In the genomic region with DNA sequence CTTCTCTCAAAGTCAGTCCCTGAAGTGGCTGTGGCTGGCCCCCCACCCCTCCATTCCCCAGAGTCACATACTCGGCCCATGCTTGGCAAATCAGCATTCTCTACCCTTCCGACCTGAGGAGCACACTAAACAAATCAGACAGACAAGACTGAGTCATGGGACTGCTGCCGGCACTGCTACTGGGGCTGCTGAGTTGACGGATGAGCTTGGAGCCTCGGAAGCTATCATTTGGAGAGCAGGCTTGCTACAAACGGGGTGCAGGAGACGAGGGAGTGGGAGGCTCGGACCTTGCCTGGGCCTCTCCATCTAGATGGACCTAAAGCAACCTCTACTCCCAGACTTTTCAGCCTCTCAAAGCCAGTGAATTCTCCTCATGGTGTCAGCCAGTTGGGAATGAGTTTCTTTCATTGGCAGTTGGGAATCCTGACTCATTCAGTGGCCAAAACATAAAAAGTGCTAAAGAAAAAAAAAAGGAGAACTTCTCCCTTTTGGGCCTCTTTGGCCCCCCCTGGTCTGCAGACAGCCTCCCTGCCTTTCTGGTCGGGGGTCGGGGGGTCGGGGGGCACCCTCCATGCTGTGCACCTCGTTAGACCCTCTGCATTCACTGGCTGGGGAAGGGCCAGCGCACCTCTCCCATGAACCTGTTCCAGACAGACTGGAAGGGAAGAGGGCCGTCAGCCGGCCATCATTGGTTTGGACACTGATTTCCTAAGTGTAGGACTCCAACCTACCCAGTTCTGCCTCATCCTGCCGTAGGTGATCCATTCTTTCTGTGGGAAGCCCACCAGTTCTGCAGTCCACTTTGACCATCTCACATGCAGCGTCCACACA, we compare ENCODE assay signal across 1 cellular context.
TF ChIP-seq lines count a peak whose summit lies in the region.

No MANE protein-coding gene starts in this region.

TF ChIP-seq in SK-N-SH treated with all-trans-retinoic acid at 6 μM for 48 hours, 23 proteins besides CTCF, POLR2A, EP300 and RAD21 (continued from another document):
- TF ChIP-seq, protein P1, sequence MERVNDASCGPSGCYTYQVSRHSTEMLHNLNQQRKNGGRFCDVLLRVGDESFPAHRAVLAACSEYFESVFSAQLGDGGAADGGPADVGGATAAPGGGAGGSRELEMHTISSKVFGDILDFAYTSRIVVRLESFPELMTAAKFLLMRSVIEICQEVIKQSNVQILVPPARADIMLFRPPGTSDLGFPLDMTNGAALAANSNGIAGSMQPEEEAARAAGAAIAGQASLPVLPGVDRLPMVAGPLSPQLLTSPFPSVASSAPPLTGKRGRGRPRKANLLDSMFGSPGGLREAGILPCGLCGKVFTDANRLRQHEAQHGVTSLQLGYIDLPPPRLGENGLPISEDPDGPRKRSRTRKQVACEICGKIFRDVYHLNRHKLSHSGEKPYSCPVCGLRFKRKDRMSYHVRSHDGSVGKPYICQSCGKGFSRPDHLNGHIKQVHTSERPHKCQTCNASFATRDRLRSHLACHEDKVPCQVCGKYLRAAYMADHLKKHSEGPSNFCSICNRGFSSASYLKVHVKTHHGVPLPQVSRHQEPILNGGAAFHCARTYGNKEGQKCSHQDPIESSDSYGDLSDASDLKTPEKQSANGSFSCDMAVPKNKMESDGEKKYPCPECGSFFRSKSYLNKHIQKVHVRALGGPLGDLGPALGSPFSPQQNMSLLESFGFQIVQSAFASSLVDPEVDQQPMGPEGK (CRISPR knock-in tag; IDR thresholded peaks at IDR 0.05; ENCODE audit: borderline replicate concordance): no peak
- no peak for TF ChIP-seq GLIS3 (CRISPR knock-in tag; IDR thresholded peaks at IDR 0.05)
- TF ChIP-seq, protein P2, sequence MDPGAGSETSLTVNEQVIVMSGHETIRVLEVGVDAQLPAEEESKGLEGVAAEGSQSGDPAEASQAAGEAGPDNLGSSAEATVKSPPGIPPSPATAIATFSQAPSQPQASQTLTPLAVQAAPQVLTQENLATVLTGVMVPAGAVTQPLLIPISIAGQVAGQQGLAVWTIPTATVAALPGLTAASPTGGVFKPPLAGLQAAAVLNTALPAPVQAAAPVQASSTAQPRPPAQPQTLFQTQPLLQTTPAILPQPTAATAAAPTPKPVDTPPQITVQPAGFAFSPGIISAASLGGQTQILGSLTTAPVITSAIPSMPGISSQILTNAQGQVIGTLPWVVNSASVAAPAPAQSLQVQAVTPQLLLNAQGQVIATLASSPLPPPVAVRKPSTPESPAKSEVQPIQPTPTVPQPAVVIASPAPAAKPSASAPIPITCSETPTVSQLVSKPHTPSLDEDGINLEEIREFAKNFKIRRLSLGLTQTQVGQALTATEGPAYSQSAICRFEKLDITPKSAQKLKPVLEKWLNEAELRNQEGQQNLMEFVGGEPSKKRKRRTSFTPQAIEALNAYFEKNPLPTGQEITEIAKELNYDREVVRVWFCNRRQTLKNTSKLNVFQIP (CRISPR knock-in tag; IDR thresholded peaks at IDR 0.05; ENCODE audit: borderline replicate concordance, low read depth): no peak
- TF ChIP-seq ZFP3 (CRISPR knock-in tag; IDR thresholded peaks at IDR 0.05): no peak
- TF ChIP-seq, protein P3, sequence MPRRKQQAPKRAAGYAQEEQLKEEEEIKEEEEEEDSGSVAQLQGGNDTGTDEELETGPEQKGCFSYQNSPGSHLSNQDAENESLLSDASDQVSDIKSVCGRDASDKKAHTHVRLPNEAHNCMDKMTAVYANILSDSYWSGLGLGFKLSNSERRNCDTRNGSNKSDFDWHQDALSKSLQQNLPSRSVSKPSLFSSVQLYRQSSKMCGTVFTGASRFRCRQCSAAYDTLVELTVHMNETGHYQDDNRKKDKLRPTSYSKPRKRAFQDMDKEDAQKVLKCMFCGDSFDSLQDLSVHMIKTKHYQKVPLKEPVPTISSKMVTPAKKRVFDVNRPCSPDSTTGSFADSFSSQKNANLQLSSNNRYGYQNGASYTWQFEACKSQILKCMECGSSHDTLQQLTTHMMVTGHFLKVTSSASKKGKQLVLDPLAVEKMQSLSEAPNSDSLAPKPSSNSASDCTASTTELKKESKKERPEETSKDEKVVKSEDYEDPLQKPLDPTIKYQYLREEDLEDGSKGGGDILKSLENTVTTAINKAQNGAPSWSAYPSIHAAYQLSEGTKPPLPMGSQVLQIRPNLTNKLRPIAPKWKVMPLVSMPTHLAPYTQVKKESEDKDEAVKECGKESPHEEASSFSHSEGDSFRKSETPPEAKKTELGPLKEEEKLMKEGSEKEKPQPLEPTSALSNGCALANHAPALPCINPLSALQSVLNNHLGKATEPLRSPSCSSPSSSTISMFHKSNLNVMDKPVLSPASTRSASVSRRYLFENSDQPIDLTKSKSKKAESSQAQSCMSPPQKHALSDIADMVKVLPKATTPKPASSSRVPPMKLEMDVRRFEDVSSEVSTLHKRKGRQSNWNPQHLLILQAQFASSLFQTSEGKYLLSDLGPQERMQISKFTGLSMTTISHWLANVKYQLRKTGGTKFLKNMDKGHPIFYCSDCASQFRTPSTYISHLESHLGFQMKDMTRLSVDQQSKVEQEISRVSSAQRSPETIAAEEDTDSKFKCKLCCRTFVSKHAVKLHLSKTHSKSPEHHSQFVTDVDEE (CRISPR knock-in tag; IDR thresholded peaks at IDR 0.05): no peak
- no peak for TF ChIP-seq ZNF70 (CRISPR knock-in tag; IDR thresholded peaks at IDR 0.05)
- no peak for TF ChIP-seq ESRRG (CRISPR knock-in tag; IDR thresholded peaks at IDR 0.05)
- no peak for TF ChIP-seq ISL1 (CRISPR knock-in tag; IDR thresholded peaks at IDR 0.05)
- TF ChIP-seq BACH2 (CRISPR knock-in tag; IDR thresholded peaks at IDR 0.05; ENCODE audit: borderline replicate concordance): no peak
- TF ChIP-seq, protein P4, sequence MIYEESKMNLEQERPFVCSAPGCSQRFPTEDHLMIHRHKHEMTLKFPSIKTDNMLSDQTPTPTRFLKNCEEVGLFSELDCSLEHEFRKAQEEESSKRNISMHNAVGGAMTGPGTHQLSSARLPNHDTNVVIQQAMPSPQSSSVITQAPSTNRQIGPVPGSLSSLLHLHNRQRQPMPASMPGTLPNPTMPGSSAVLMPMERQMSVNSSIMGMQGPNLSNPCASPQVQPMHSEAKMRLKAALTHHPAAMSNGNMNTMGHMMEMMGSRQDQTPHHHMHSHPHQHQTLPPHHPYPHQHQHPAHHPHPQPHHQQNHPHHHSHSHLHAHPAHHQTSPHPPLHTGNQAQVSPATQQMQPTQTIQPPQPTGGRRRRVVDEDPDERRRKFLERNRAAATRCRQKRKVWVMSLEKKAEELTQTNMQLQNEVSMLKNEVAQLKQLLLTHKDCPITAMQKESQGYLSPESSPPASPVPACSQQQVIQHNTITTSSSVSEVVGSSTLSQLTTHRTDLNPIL (CRISPR knock-in tag; IDR thresholded peaks at IDR 0.05; ENCODE audit: low read depth): no peak
- TF ChIP-seq ZNF565 (CRISPR knock-in tag; conservative IDR thresholded peaks at IDR 0.05; ENCODE audit: low read depth): no peak
